Comparison of ENCODE assay signal across 34 cellular contexts in genomic region chr13:86108334-86108733, GRCh38.
"Had no signal": no experiment of that assay in that cellular context is flagged by ENCODE, and none has a peak within 500 bp of the region (broad histone marks: within the 10 kb centered on the region; RNA-seq: fewer than 3 reads in every experiment).

No MANE protein-coding gene starts in this region.

- H3K27ac Mint-ChIP-seq: activated B cell treated with CpG ODN at 0.5 μM for 24 hours; activated CD4-positive, alpha-beta memory T cell treated with anti-CD3 and anti-CD28 coated beads for 36 hours; activated naive CD4-positive, alpha-beta T cell treated with anti-CD3 and anti-CD28 coated beads for 36 hours; activated naive CD4-positive, alpha-beta T cell treated with anti-CD3 and anti-CD28 coated beads, Interleukin-2, amount 50 U/mL, for 72 hours; activated T-helper 1 cell treated with anti-CD3 and anti-CD28 coated beads, Interleukin-12 subunit alpha, Interleukin-12 subunit beta, Interleukin-2, Interleukin-4 antibody, amounts not matched to agents 30 ng/mL and 10 ng/mL and 1 ng/mL, durations not matched to agents 14 hours and 24 hours and 36 hours; T-cell; T-helper 17 cell had no signal

- ATAC-seq: activated naive CD4-positive, alpha-beta T cell treated with anti-CD3 and anti-CD28 coated beads, Interleukin-2, amount 50 U/mL, for 72 hours; activated T-cell treated with anti-CD3 and anti-CD28 coated beads, Interleukin-2, amount 50 U/mL, for 4 hours; body of pancreas; Panc1; SK-N-SH treated with all-trans-retinoic acid at 6 μM for 48 hours; T-cell; T-helper 17 cell had no signal

- H3K27me3 ChIP-seq: adrenal gland, body of pancreas, breast epithelium, MG63 had no signal

- H3K9me3 ChIP-seq: body of pancreas, MG63 had no signal

- H3K4me3 Mint-ChIP-seq: activated B cell treated with CpG ODN at 0.5 μM for 24 hours; activated CD4-positive, alpha-beta memory T cell treated with anti-CD3 and anti-CD28 coated beads for 36 hours; activated naive CD4-positive, alpha-beta T cell treated with anti-CD3 and anti-CD28 coated beads for 36 hours; activated T-cell treated with anti-CD3 and anti-CD28 coated beads, Interleukin-2, amount 50 U/mL, for 4 hours; activated T-helper 1 cell treated with anti-CD3 and anti-CD28 coated beads, Interleukin-12 subunit alpha, Interleukin-12 subunit beta, Interleukin-2, Interleukin-4 antibody, amounts not matched to agents 30 ng/mL and 10 ng/mL and 1 ng/mL, durations not matched to agents 14 hours and 24 hours and 36 hours; T-cell; T-helper 17 cell had no signal

- H3K27ac ChIP-seq: adrenal gland, body of pancreas, breast epithelium, coronary artery, VCaP had no signal

- H3K36me3 ChIP-seq: adrenal gland, breast epithelium, MG63 had no signal

- H3K4me1 ChIP-seq: adrenal gland, body of pancreas, breast epithelium had no signal

- DNase-seq: activated B cell treated with CpG ODN at 0.5 μM for 24 hours; activated CD4-positive, alpha-beta memory T cell treated with anti-CD3 and anti-CD28 coated beads for 36 hours; activated CD4-positive, alpha-beta T cell treated with anti-CD3 and anti-CD28 coated beads for 4 hours; activated CD4-positive, alpha-beta T cell treated with anti-CD3 and anti-CD28 coated beads, Interleukin-2, amount 50 U/mL, for 1 hour; activated CD4-positive, CD25-positive, alpha-beta regulatory T cell treated with anti-CD3 and anti-CD28 coated beads, Interleukin-2, amount 50 U/mL, for 72 hours; activated CD8-positive, alpha-beta memory T cell treated with anti-CD3 and anti-CD28 coated beads, Interleukin-2, amount 50 U/mL, for 4 hours; activated gamma-delta T cell treated with Interleukin-2 at 50 U/mL for 16 hours; activated naive CD4-positive, alpha-beta T cell treated with anti-CD3 and anti-CD28 coated beads for 36 hours; activated T-cell treated with anti-CD3 and anti-CD28 coated beads for 4 hours; activated T-cell treated with anti-CD3 and anti-CD28 coated beads, Interleukin-2, amount 50 U/mL, for 4 hours; adrenal gland; body of pancreas; Kasumi-1; MG63; MV-4-11; NCI-H1092; NCI-H1436 treated with DMSO at 0.1 percent for 48 hours; NCI-H1694 treated with DMSO at 0.1 percent for 48 hours; NCI-H2029 treated with DMSO at 0.1 percent for 48 hours; NCI-H2107; NCI-H2171; NCI-H510A; NCI-H526; NCI-H748 treated with DMSO at 0.1 percent for 48 hours; SIG-M5; T-cell; T-helper 17 cell had no signal

- H3K36me3 Mint-ChIP-seq: T-cell had no signal

- H3K4me1 Mint-ChIP-seq: activated B cell treated with CpG ODN at 0.5 μM for 24 hours, T-cell, T-helper 17 cell had no signal

- H3K4me3 ChIP-seq: adrenal gland, body of pancreas, breast epithelium, coronary artery, MG63 had no signal

- H3K27me3 Mint-ChIP-seq: activated B cell treated with CpG ODN at 0.5 μM for 24 hours; activated CD4-positive, alpha-beta memory T cell treated with anti-CD3 and anti-CD28 coated beads for 36 hours; T-cell; T-helper 17 cell had no signal
